12 cellular contexts compared by ENCODE assay signal in genomic region chr3:126925411-126926171, GRCh38. TPM values are rescaled to one million over a fixed set of nuclear protein-coding genes. Genes with fewer than 3 reads are reported as not detected.
DNase-seq lines count a peak whose midpoint lies in the region; ATAC-seq and TF ChIP-seq lines count a peak whose summit lies in the region.
"Had no signal": no experiment of that assay in that cellular context is flagged by ENCODE, and none has a peak within 500 bp of the region (broad histone marks: within the 10 kb centered on the region; RNA-seq: fewer than 3 reads in every experiment).

No MANE protein-coding gene starts in this region.

- no peak overlapping the region for H3K4me3 ChIP-seq in gastroesophageal sphincter

- no peaks in the 10 kb centered on the region for H3K27me3 ChIP-seq in gastroesophageal sphincter

- H3K27me3 Mint-ChIP-seq in osteocyte (ENCODE audit: unreplicated experiment) = no peaks in the 10 kb centered on the region
- H3K27me3 Mint-ChIP-seq: CD4-positive, CD25-positive, alpha-beta regulatory T cell had no signal

- no peaks in the 10 kb centered on the region for H3K36me3 ChIP-seq in gastroesophageal sphincter

- H3K9me3 ChIP-seq in gastroesophageal sphincter = no peaks in the 10 kb centered on the region

- no peaks in the 10 kb centered on the region for H3K36me3 Mint-ChIP-seq in osteocyte (ENCODE audit: unreplicated experiment)

- H3K4me1 ChIP-seq in gastroesophageal sphincter = peaks cover 0 to 27% (median 10%) of the 10 kb centered on the region in 3 donors
- H3K4me1 ChIP-seq: parathyroid adenoma had no signal

- no peak overlapping the region for H3K27ac ChIP-seq in gastroesophageal sphincter
- H3K27ac ChIP-seq: parathyroid adenoma had no signal

- peak; percentile 10 for DNase-seq in GDM1 (lab: John Stamatoyannopoulos, UW)
- peak; percentile 24 for DNase-seq in OCI-M1 (lab: John Stamatoyannopoulos, UW)
- peak; percentile 89 for DNase-seq in dermis blood vessel endothelial cell
- DNase-seq in osteocyte (ENCODE audit: extremely low spot score, unreplicated experiment) = no peak
- no peak for DNase-seq in GM10266 (ENCODE audit: extremely low spot score)
- DNase-seq in iPS-NIHi7 (ENCODE audit: extremely low spot score) = no peak
- DNase-seq: CD4-positive, CD25-positive, alpha-beta regulatory T cell; effector memory CD4-positive, alpha-beta T cell; mammary epithelial cell had no signal

- peaks cover 38% of the 10 kb centered on the region for H3K4me1 Mint-ChIP-seq in osteocyte (ENCODE audit: unreplicated experiment)

- 65 to 72% methylated on average over 6 to 13 of the region's 14 CpGs for WGBS in gastroesophageal sphincter (ENCODE audit: low coverage in 1 of 2), 2 donors

- ATAC-seq in gastroesophageal sphincter (no peak), GM21529 (IDR thresholded peaks at IDR 0.05; ENCODE audit: unreplicated experiment) (no peak)

- TF ChIP-seq POLR2A in gastroesophageal sphincter (IDR thresholded peaks at IDR 0.05) = no peak

- peak overlapping the region; percentile 42 for H3K27ac Mint-ChIP-seq in osteocyte (ENCODE audit: unreplicated experiment)

- no peak for TF ChIP-seq EP300 in gastroesophageal sphincter (IDR thresholded peaks at IDR 0.05)

- no peaks in the 10 kb centered on the region for H3K9me3 Mint-ChIP-seq in osteocyte (ENCODE audit: unreplicated experiment)

- TF ChIP-seq CTCF in osteocyte (IDR thresholded peaks at IDR 0.05) = no peak
- TF ChIP-seq CTCF in gastroesophageal sphincter (IDR thresholded peaks at IDR 0.05) = no peak
- TF ChIP-seq CTCF in GM10266 (IDR thresholded peaks at IDR 0.05; ENCODE audit: control insufficient read depth, insufficient read depth, low read depth, missing control alignments) = no peak

- no peak overlapping the region for H3K4me3 Mint-ChIP-seq in osteocyte (ENCODE audit: unreplicated experiment)
- H3K4me3 Mint-ChIP-seq: CD4-positive, CD25-positive, alpha-beta regulatory T cell had no signal

RNA-seq across cellular contexts. Expression of gene PLXNA1, which starts 57.3 kb away (rescaled TPM):
- total RNA-seq in dermis blood vessel endothelial cell = 21.4 and 25.7 TPM in 2 replicates
- 60.5 and 65.5 TPM in 2 replicates for total RNA-seq in osteocyte
- 10 to 100 TPM; 20.1 to 86.7 (median 31.9) TPM for total RNA-seq in gastroesophageal sphincter

Comparison
In these comparisons a context has a peak if more than half of its experiments do, and no peak if none do; other contexts are left out.
1. DNase-seq: peak in GDM1 (single experiment), OCI-M1 (single experiment) and dermis blood vessel endothelial cell (single experiment); none in osteocyte (single experiment), GM10266 (single experiment) and iPS-NIHi7 (single experiment).